Comparison of ENCODE assay signal across 15 cellular contexts in genomic region chr12:56679834-56680575, GRCh38. TPM values are rescaled to one million over a fixed set of nuclear protein-coding genes. Genes with fewer than 3 reads are reported as not detected.
DNase-seq lines count a peak whose midpoint lies in the region; ATAC-seq and TF ChIP-seq lines count a peak whose summit lies in the region.
"Had no signal": no experiment of that assay in that cellular context is flagged by ENCODE, and none has a peak within 500 bp of the region (broad histone marks: within the 10 kb centered on the region; RNA-seq: fewer than 3 reads in every experiment).

No MANE protein-coding gene starts in this region.

- H3K27me3 Mint-ChIP-seq in activated T-cell treated with anti-CD3 and anti-CD28 coated beads, Interleukin-2, amount 50 U/mL, for 72 hours (ENCODE audit: low read depth) = no peaks in the 10 kb centered on the region
- no peaks in the 10 kb centered on the region for H3K27me3 Mint-ChIP-seq in chondrocyte (ENCODE audit: low read depth)
- H3K27me3 Mint-ChIP-seq: brain had no signal

- peak overlapping the region; percentile 49 to 65 for H3K4me3 Mint-ChIP-seq in activated T-cell treated with anti-CD3 and anti-CD28 coated beads, Interleukin-2, amount 50 U/mL, for 72 hours
- no peak overlapping the region for H3K4me3 Mint-ChIP-seq in chondrocyte (ENCODE audit: unreplicated experiment)
- H3K4me3 Mint-ChIP-seq: brain, nephron had no signal

- WGBS in spleen, 5 donors = 79 to 90% (median 81%) methylated on average over 15 of the region's 15 CpGs

- H3K4me3 ChIP-seq in Peyer's patch (no peak overlapping the region), spleen (no peak overlapping the region)
- H3K4me3 ChIP-seq: sigmoid colon had no signal

- H3K36me3 ChIP-seq in Peyer's patch (peaks cover 0 to 7% (median 0%) of the 10 kb centered on the region in 3 donors), spleen (peaks cover 0 to 46% (median 11%) of the 10 kb centered on the region in 6 donors)

- H3K9me3 Mint-ChIP-seq in activated T-cell treated with anti-CD3 and anti-CD28 coated beads, Interleukin-2, amount 50 U/mL, for 72 hours = no peaks in the 10 kb centered on the region
- no peaks in the 10 kb centered on the region for H3K9me3 Mint-ChIP-seq in chondrocyte (ENCODE audit: low read depth)
- H3K9me3 Mint-ChIP-seq: nephron had no signal

- TF ChIP-seq CTCF in Peyer's patch (IDR thresholded peaks at IDR 0.05) = no peak
- no peak for TF ChIP-seq CTCF in chondrocyte (IDR thresholded peaks at IDR 0.05)
- TF ChIP-seq CTCF in spleen (IDR thresholded peaks at IDR 0.05 in 8 of 11, conservative IDR thresholded peaks at IDR 0.05 in 3 of 11) = no peak

- H3K9me3 ChIP-seq in Peyer's patch = no peaks in the 10 kb centered on the region
- no peaks in the 10 kb centered on the region for H3K9me3 ChIP-seq in spleen
- H3K9me3 ChIP-seq: sigmoid colon had no signal

- H3K27ac Mint-ChIP-seq in activated T-cell treated with anti-CD3 and anti-CD28 coated beads, Interleukin-2, amount 50 U/mL, for 72 hours = peak overlapping the region; percentile 98
- H3K27ac Mint-ChIP-seq in chondrocyte (ENCODE audit: unreplicated experiment) = no peak overlapping the region
- H3K27ac Mint-ChIP-seq: nephron had no signal

- H3K4me1 ChIP-seq in Peyer's patch (peaks cover 0 to 60% (median 13%) of the 10 kb centered on the region in 4 donors), spleen (peaks cover 35 to 100% (median 84%) of the 10 kb centered on the region in 6 donors)

- TF ChIP-seq POLR2A in Peyer's patch (IDR thresholded peaks at IDR 0.05) = no peak
- no peak for TF ChIP-seq POLR2A in spleen (IDR thresholded peaks at IDR 0.05)

- H3K27me3 ChIP-seq in Peyer's patch (no peaks in the 10 kb centered on the region), spleen (replicated peaks in 1 of 7) (no peaks in the 10 kb centered on the region)
- H3K27me3 ChIP-seq: sigmoid colon had no signal

- H3K4me1 Mint-ChIP-seq in activated T-cell treated with anti-CD3 and anti-CD28 coated beads, Interleukin-2, amount 50 U/mL, for 72 hours (ENCODE audit: low read depth) = peaks cover 90% of the 10 kb centered on the region
- peaks cover 21% of the 10 kb centered on the region for H3K4me1 Mint-ChIP-seq in chondrocyte (ENCODE audit: low read depth)

- intact Hi-C loops in spleen (cut with DNase I; ENCODE audit: low total_unique reads) = loop anchor here (5.0 kb wide), 1 partner anchor 33 kb away; the partner anchor contains the start of gene ATP5F1B

- peaks cover 4 to 28% of the 10 kb centered on the region in 2 donors for H3K36me3 Mint-ChIP-seq in activated T-cell treated with anti-CD3 and anti-CD28 coated beads, Interleukin-2, amount 50 U/mL, for 72 hours (ENCODE audit: insufficient read depth in 2 of 2)
- H3K36me3 Mint-ChIP-seq in chondrocyte (ENCODE audit: low read depth) = peaks cover 4% of the 10 kb centered on the region

- ATAC-seq in activated T-cell treated with anti-CD3 and anti-CD28 coated beads, Interleukin-2, amount 50 U/mL, for 72 hours (replicated peaks in 1 of 2) = peak in 1 of 2 donors; percentile 25
- no peak for ATAC-seq in HG03039 (IDR thresholded peaks at IDR 0.05; ENCODE audit: unreplicated experiment)
- ATAC-seq: HCT116, left ventricle myocardium superior had no signal

- DNase-seq in activated T-cell treated with anti-CD3 and anti-CD28 coated beads, Interleukin-2, amount 50 U/mL, for 72 hours = peak in 1 of 2 donors; percentile 13
- no peak for DNase-seq in activated T-cell treated with anti-CD3 and anti-CD28 coated beads, Interleukin-2, amount 50 U/mL, for 1 hour
- DNase-seq in Peyer's patch = peak in 2 of 3 donors; percentile 16 to 41
- peak; percentile 29 for DNase-seq in chondrocyte (ENCODE audit: low spot score)
- DNase-seq in spleen = peak; percentile 23
- no peak for DNase-seq in SIG-M5 treated with dmso at 0.1 percent for 504 hours (lab: John Stamatoyannopoulos, UW; ENCODE audit: unreplicated experiment)
- no peak for DNase-seq in stimulated activated CD4-positive, alpha-beta T cell treated with anti-CD3 and anti-CD28 coated beads, Interleukin-4, amount 100 ng/mL, for 1 hour
- DNase-seq: Karpas-422, left ventricle myocardium superior, NCI-H1436, sigmoid colon had no signal

- H3K27ac ChIP-seq in Peyer's patch (no peak overlapping the region), spleen (peak overlapping the region in 1 of 8 donors; percentile 13)
- H3K27ac ChIP-seq: sigmoid colon had no signal

RNA-seq across cellular contexts. Expression of gene PTGES3, which starts 8.1 kb away (rescaled TPM):
- 100 to 1,000 TPM; 166 to 192 TPM for total RNA-seq in activated T-cell treated with anti-CD3 and anti-CD28 coated beads, Interleukin-2, amount 50 U/mL, for 72 hours
- total RNA-seq in Peyer's patch (10 to 100 TPM; 50.6 to 95.7 (median 67.3) TPM), chondrocyte (123 to 156 TPM (median 127 TPM) in 3 replicates), spleen (100 to 1,000 TPM in 5 of 7 donors, 10 to 100 TPM in 2; 84.1 to 163 (median 133) TPM)
- 100 to 1,000 TPM in 2 of 3 donors, 10 to 100 TPM in 1; 80.6 to 154 (median 114) TPM for polyA plus RNA-seq in spleen

RNA-seq across cellular contexts. Expression of gene ATP5F1B, which starts 34.2 kb away (rescaled TPM):
- total RNA-seq in activated T-cell treated with anti-CD3 and anti-CD28 coated beads, Interleukin-2, amount 50 U/mL, for 72 hours = 100 to 1,000 TPM; 661 to 679 TPM
- 100 to 1,000 TPM; 333 to 768 (median 688) TPM for total RNA-seq in Peyer's patch
- 380 to 467 TPM (median 398 TPM) in 3 replicates for total RNA-seq in chondrocyte
- 100 to 1,000 TPM; 262 to 375 (median 339) TPM for total RNA-seq in spleen
- polyA plus RNA-seq in spleen = 100 to 1,000 TPM; 223 to 272 (median 240) TPM

RNA-seq across cellular contexts. Expression of gene NACA, which starts 45.1 kb away (rescaled TPM):
- 100 to 1,000 TPM; 903 to 922 TPM for total RNA-seq in activated T-cell treated with anti-CD3 and anti-CD28 coated beads, Interleukin-2, amount 50 U/mL, for 72 hours
- total RNA-seq in Peyer's patch (100 to 1,000 TPM; 313 to 793 (median 416) TPM), chondrocyte (483 to 537 TPM (median 513 TPM) in 3 replicates), spleen (100 to 1,000 TPM; 535 to 885 (median 701) TPM)
- 1,000 to 10,000 TPM; 1,928 to 3,231 (median 2,748) TPM for polyA plus RNA-seq in spleen

RNA-seq across cellular contexts. Expression of gene BAZ2A, which starts 49.9 kb away (rescaled TPM):
- 100 to 1,000 TPM; 128 to 154 TPM for total RNA-seq in activated T-cell treated with anti-CD3 and anti-CD28 coated beads, Interleukin-2, amount 50 U/mL, for 72 hours
- total RNA-seq in Peyer's patch (100 to 1,000 TPM in 3 of 4 donors, 10 to 100 TPM in 1; 98.2 to 259 (median 141) TPM), chondrocyte (65.2 to 72.8 TPM (median 71.2 TPM) in 3 replicates), spleen (100 to 1,000 TPM; 140 to 238 (median 166) TPM)
- 10 to 100 TPM in 2 of 3 donors, 1 to 10 TPM in 1; 8.8 to 42.5 (median 12.5) TPM for polyA plus RNA-seq in spleen

Comparison
In these comparisons a context has a peak if more than half of its experiments do, and no peak if none do; other contexts are left out.
1. DNase-seq: peak in Peyer's patch (2 of 3), chondrocyte (single experiment) and spleen (single experiment); none in activated T-cell treated with anti-CD3 and anti-CD28 coated beads, Interleukin-2, amount 50 U/mL, for 1 hour (single experiment), SIG-M5 treated with dmso at 0.1 percent for 504 hours (single experiment) and stimulated activated CD4-positive, alpha-beta T cell treated with anti-CD3 and anti-CD28 coated beads, Interleukin-4, amount 100 ng/mL, for 1 hour (single experiment).